ENCODE assay signal across 1 cellular context in the genomic region with DNA sequence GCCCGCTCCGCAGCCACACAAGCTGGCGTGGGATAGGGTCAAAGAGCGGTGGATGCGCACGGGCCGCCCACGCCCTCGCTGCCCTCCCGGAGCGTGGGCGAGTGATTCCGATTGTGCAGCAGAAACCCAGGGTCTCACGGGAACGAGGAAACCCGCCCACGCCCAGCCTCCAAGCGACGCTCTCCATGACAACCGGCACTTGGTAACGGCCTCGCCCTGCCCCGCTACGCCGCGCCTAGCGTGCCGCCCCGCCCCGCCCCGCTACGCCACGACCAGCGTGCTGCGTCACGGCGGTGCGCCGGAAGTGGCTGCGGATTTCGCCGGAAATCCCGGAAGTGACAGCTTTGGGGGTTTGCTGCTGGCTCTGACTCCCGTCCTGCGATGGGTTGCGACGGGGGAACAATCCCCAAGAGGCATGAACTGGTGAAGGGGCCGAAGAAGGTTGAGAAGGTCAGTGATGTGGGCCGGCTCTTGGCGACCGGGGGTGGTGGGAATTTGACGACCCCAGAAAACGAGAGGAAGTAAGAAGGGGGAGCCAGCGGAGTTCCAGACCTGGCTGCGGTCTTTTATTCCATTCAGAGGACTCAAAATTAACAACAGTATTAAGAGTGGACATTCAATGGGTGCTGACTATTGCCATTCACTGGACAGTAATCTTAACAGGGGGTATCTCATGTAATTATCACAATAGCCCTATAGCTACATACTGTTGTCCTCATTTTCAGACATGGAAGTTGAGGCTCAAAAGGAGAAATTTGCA.
TF ChIP-seq lines count a peak whose summit lies in the region.

A gene with protein sequence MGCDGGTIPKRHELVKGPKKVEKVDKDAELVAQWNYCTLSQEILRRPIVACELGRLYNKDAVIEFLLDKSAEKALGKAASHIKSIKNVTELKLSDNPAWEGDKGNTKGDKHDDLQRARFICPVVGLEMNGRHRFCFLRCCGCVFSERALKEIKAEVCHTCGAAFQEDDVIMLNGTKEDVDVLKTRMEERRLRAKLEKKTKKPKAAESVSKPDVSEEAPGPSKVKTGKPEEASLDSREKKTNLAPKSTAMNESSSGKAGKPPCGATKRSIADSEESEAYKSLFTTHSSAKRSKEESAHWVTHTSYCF (plus strand): TSS at position 311 of the 760 bp plus-strand sequence. CDS start 71 bp downstream, at position 382.

TF ChIP-seq in HCT116, 20 proteins besides CTCF, POLR2A, EP300 and RAD21 (continued from another document):
- TF ChIP-seq, protein P1, sequence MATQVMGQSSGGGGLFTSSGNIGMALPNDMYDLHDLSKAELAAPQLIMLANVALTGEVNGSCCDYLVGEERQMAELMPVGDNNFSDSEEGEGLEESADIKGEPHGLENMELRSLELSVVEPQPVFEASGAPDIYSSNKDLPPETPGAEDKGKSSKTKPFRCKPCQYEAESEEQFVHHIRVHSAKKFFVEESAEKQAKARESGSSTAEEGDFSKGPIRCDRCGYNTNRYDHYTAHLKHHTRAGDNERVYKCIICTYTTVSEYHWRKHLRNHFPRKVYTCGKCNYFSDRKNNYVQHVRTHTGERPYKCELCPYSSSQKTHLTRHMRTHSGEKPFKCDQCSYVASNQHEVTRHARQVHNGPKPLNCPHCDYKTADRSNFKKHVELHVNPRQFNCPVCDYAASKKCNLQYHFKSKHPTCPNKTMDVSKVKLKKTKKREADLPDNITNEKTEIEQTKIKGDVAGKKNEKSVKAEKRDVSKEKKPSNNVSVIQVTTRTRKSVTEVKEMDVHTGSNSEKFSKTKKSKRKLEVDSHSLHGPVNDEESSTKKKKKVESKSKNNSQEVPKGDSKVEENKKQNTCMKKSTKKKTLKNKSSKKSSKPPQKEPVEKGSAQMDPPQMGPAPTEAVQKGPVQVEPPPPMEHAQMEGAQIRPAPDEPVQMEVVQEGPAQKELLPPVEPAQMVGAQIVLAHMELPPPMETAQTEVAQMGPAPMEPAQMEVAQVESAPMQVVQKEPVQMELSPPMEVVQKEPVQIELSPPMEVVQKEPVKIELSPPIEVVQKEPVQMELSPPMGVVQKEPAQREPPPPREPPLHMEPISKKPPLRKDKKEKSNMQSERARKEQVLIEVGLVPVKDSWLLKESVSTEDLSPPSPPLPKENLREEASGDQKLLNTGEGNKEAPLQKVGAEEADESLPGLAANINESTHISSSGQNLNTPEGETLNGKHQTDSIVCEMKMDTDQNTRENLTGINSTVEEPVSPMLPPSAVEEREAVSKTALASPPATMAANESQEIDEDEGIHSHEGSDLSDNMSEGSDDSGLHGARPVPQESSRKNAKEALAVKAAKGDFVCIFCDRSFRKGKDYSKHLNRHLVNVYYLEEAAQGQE (IDR thresholded peaks at IDR 0.05; ENCODE audit: low read depth), result no peak
- TF ChIP-seq, protein P2, sequence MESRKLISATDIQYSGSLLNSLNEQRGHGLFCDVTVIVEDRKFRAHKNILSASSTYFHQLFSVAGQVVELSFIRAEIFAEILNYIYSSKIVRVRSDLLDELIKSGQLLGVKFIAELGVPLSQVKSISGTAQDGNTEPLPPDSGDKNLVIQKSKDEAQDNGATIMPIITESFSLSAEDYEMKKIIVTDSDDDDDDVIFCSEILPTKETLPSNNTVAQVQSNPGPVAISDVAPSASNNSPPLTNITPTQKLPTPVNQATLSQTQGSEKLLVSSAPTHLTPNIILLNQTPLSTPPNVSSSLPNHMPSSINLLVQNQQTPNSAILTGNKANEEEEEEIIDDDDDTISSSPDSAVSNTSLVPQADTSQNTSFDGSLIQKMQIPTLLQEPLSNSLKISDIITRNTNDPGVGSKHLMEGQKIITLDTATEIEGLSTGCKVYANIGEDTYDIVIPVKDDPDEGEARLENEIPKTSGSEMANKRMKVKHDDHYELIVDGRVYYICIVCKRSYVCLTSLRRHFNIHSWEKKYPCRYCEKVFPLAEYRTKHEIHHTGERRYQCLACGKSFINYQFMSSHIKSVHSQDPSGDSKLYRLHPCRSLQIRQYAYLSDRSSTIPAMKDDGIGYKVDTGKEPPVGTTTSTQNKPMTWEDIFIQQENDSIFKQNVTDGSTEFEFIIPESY (IDR thresholded peaks at IDR 0.05; ENCODE audit: extremely low read depth, insufficient replicate concordance, low read length), result no peak
- peak; percentile 55; the same call in 1 of the 2 replicates for TF ChIP-seq CBX3 (IDR thresholded peaks at IDR 0.05; ENCODE audit: low read depth)
- TF ChIP-seq EGR1 (IDR thresholded peaks at IDR 0.05; ENCODE audit: low read depth), result peak; percentile 99
- TF ChIP-seq ZFX (IDR thresholded peaks at IDR 0.05), result no peak
- peak; percentile 65 for TF ChIP-seq YY1 (IDR thresholded peaks at IDR 0.05; ENCODE audit: extremely low read depth, insufficient replicate concordance, low read depth, low read length)
- no peak for TF ChIP-seq EZH2 (IDR thresholded peaks at IDR 0.05)
